In the genomic region with DNA sequence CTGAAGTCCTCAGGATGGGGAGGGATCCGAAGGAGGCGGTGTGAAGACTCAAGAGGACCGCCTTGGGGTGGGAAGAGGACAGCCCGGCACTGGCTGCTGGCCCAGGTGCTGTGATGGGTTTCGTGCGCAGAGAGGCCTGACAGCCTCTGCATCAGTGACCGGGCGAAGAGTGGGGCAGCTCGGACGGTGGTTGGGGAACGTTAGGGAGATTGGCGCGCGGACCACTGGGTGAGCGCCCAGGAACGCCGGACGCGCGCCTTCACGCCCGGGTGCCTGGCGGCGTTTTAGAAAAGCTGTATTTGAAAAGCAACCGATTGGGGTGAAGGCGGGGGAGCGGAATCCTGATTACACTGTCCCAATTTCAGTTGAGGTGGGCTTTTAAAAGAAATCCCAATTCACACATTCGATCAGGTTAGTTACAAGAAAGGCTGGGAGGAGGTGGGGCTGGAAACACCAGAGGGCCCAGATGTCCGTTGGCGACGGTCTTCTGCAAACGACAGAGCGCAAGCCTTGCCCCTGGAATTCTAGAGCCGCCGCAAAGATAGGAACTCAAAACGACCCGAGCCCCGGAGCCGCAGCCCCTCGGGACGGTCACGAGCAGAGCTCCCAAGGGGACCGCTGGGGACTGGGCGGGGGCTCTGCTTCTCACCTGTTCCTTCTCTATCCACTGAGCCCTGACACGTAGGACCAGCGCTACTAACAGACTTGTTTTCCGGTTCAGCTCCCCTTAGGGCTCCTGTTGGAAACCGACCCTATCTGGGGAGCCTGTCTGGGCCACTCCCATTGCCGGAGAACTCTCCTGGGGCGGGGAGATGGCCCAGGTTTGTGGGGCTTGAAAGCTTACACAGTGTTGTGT, we compare ENCODE assay signal across 2 cellular contexts.
TF ChIP-seq lines count a peak whose summit lies in the region.

No MANE protein-coding gene starts in this region.

TF ChIP-seq in GM23338, 12 proteins besides CTCF, POLR2A, EP300 and RAD21 (continued from another document):
- TF ChIP-seq, protein P1, sequence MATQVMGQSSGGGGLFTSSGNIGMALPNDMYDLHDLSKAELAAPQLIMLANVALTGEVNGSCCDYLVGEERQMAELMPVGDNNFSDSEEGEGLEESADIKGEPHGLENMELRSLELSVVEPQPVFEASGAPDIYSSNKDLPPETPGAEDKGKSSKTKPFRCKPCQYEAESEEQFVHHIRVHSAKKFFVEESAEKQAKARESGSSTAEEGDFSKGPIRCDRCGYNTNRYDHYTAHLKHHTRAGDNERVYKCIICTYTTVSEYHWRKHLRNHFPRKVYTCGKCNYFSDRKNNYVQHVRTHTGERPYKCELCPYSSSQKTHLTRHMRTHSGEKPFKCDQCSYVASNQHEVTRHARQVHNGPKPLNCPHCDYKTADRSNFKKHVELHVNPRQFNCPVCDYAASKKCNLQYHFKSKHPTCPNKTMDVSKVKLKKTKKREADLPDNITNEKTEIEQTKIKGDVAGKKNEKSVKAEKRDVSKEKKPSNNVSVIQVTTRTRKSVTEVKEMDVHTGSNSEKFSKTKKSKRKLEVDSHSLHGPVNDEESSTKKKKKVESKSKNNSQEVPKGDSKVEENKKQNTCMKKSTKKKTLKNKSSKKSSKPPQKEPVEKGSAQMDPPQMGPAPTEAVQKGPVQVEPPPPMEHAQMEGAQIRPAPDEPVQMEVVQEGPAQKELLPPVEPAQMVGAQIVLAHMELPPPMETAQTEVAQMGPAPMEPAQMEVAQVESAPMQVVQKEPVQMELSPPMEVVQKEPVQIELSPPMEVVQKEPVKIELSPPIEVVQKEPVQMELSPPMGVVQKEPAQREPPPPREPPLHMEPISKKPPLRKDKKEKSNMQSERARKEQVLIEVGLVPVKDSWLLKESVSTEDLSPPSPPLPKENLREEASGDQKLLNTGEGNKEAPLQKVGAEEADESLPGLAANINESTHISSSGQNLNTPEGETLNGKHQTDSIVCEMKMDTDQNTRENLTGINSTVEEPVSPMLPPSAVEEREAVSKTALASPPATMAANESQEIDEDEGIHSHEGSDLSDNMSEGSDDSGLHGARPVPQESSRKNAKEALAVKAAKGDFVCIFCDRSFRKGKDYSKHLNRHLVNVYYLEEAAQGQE (IDR thresholded peaks at IDR 0.05; ENCODE audit: unreplicated experiment) = no peak
- no peak for TF ChIP-seq CREB1 (CRISPR knock-in tag; IDR thresholded peaks at IDR 0.05; ENCODE audit: low read depth)
- no peak for TF ChIP-seq JUNB (IDR thresholded peaks at IDR 0.05; ENCODE audit: unreplicated experiment)
- no peak for TF ChIP-seq STAT1 (IDR thresholded peaks at IDR 0.05; ENCODE audit: unreplicated experiment)
- TF ChIP-seq, protein P2, sequence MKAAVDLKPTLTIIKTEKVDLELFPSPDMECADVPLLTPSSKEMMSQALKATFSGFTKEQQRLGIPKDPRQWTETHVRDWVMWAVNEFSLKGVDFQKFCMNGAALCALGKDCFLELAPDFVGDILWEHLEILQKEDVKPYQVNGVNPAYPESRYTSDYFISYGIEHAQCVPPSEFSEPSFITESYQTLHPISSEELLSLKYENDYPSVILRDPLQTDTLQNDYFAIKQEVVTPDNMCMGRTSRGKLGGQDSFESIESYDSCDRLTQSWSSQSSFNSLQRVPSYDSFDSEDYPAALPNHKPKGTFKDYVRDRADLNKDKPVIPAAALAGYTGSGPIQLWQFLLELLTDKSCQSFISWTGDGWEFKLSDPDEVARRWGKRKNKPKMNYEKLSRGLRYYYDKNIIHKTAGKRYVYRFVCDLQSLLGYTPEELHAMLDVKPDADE (IDR thresholded peaks at IDR 0.05) = no peak
- TF ChIP-seq NANOG (IDR thresholded peaks at IDR 0.05; ENCODE audit: borderline replicate concordance) = no peak
- TF ChIP-seq EZH2phosphoT487 (IDR thresholded peaks at IDR 0.05; ENCODE audit: unreplicated experiment) = no peak
- TF ChIP-seq ZNF331 (CRISPR knock-in tag; IDR thresholded peaks at IDR 0.05; ENCODE audit: low read depth) = no peak

TF ChIP-seq in K562, 482 proteins besides CTCF, POLR2A, EP300 and RAD21 (continued from another document):
- TF ChIP-seq, protein P3, sequence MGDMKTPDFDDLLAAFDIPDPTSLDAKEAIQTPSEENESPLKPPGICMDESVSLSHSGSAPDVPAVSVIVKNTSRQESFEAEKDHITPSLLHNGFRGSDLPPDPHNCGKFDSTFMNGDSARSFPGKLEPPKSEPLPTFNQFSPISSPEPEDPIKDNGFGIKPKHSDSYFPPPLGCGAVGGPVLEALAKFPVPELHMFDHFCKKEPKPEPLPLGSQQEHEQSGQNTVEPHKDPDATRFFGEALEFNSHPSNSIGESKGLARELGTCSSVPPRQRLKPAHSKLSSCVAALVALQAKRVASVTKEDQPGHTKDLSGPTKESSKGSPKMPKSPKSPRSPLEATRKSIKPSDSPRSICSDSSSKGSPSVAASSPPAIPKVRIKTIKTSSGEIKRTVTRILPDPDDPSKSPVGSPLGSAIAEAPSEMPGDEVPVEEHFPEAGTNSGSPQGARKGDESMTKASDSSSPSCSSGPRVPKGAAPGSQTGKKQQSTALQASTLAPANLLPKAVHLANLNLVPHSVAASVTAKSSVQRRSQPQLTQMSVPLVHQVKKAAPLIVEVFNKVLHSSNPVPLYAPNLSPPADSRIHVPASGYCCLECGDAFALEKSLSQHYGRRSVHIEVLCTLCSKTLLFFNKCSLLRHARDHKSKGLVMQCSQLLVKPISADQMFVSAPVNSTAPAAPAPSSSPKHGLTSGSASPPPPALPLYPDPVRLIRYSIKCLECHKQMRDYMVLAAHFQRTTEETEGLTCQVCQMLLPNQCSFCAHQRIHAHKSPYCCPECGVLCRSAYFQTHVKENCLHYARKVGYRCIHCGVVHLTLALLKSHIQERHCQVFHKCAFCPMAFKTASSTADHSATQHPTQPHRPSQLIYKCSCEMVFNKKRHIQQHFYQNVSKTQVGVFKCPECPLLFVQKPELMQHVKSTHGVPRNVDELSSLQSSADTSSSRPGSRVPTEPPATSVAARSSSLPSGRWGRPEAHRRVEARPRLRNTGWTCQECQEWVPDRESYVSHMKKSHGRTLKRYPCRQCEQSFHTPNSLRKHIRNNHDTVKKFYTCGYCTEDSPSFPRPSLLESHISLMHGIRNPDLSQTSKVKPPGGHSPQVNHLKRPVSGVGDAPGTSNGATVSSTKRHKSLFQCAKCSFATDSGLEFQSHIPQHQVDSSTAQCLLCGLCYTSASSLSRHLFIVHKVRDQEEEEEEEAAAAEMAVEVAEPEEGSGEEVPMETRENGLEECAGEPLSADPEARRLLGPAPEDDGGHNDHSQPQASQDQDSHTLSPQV (IDR thresholded peaks at IDR 0.05) = no peak
- TF ChIP-seq ZNF24 (IDR thresholded peaks at IDR 0.05) = no peak
- TF ChIP-seq NONO (IDR thresholded peaks at IDR 0.05; ENCODE audit: low read depth in 2 of 2, low read length in 1 of 2) = no peak
- TF ChIP-seq GABPB2 (CRISPR knock-in tag; conservative IDR thresholded peaks at IDR 0.05) = no peak
- TF ChIP-seq, protein P4, sequence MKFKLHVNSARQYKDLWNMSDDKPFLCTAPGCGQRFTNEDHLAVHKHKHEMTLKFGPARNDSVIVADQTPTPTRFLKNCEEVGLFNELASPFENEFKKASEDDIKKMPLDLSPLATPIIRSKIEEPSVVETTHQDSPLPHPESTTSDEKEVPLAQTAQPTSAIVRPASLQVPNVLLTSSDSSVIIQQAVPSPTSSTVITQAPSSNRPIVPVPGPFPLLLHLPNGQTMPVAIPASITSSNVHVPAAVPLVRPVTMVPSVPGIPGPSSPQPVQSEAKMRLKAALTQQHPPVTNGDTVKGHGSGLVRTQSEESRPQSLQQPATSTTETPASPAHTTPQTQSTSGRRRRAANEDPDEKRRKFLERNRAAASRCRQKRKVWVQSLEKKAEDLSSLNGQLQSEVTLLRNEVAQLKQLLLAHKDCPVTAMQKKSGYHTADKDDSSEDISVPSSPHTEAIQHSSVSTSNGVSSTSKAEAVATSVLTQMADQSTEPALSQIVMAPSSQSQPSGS (CRISPR knock-in tag; IDR thresholded peaks at IDR 0.05) = no peak
- TF ChIP-seq, protein P5, sequence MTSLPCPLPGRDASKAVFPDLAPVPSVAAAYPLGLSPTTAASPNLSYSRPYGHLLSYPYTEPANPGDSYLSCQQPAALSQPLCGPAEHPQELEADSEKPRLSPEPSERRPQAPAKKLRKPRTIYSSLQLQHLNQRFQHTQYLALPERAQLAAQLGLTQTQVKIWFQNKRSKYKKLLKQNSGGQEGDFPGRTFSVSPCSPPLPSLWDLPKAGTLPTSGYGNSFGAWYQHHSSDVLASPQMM (CRISPR knock-in tag; IDR thresholded peaks at IDR 0.05) = no peak
